In genomic region chr15:72781621-72782020, GRCh38 we compare ENCODE assay signal across 1 cellular context.
TF ChIP-seq lines count a peak whose summit lies in the region.

No MANE protein-coding gene starts in this region.

TF ChIP-seq in GM23338, 12 proteins besides CTCF, POLR2A, EP300 and RAD21:
- no peak for TF ChIP-seq ETS1 (IDR thresholded peaks at IDR 0.05)
